Comparison of ENCODE assay signal across 28 cellular contexts in the genomic region with DNA sequence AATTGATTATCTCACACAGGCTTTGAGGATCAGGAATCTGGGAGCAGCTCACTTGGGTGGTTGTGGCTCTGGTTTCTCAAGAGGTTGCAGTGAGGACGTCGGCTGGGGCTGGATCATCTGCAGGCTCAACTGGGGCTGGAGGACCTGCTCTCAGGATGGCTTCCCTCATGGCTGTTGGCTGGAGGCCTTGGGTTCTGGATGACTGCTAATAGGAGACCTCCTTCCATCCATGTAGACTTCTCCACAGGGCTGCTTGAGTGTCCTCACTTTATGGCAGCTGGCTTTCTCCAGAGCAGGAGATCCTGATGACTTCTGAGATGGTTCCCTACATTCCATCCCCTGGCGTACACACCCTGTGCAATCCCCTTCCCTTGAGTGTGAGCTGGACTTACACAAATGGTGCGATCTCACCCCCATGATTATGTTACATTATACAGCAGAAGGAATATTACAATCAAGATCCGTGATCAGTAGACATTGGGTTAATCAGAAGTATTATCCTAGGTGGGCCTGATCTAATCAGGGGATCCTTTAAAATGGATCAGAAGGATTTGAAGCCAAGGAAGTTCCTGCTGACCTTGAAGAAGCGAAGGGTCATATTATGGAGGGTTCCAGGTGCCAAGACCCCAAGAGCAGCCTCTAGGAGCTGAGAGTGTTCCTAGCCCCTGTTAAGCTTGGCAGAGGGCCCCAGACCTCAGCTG.
A peak's percentile ranks its signal among the peaks of the same experiment; 100 is the strongest.
DNase-seq lines count a peak whose midpoint lies in the region; ATAC-seq, FAIRE-seq and TF ChIP-seq lines count a peak whose summit lies in the region.
"Had no signal": no experiment of that assay in that cellular context is flagged by ENCODE, and none has a peak within 500 bp of the region (broad histone marks: within the 10 kb centered on the region; RNA-seq: fewer than 3 reads in every experiment).

No MANE protein-coding gene starts in this region.

- TF ChIP-seq POLR2A in GM12878 (IDR thresholded peaks at IDR 0.05; ENCODE audit: low read depth, low read length) = no peak
- TF ChIP-seq POLR2A in sigmoid colon (IDR thresholded peaks at IDR 0.05) = no peak

- in situ Hi-C loops in GM12878 (cut with MboI) = no loop called here

- no peak for FAIRE-seq in GM12878 (lab: Jason Lieb, UNC)
- FAIRE-seq: A549, D721Med, G401.6, RCC 7860 had no signal

- no peak overlapping the region for H3K4me2 ChIP-seq in GM12878 (ENCODE audit: control insufficient read depth, insufficient read depth)
- H3K4me2 ChIP-seq: A549 had no signal

- no TSS peak for BruUV-seq in GM12878 (replicated peaks; lab: Mats Ljungman, UMichigan)

- TF ChIP-seq EP300 in GM12878 (IDR thresholded peaks at IDR 0.05; ENCODE audit: borderline replicate concordance in 1 of 2, control insufficient read depth in 1 of 2, low read depth in 2 of 2, low read length in 2 of 2) (no peak), sigmoid colon (IDR thresholded peaks at IDR 0.05) (no peak)

- no peak for ATAC-seq in GM12878
- no peak for ATAC-seq in stimulated activated memory B cell treated with anti-CD40 and anti-IgM and Interleukin-4, amounts not matched to agents 10 μg/mL and 1 μg/mL and 100 μg/mL, for 72 hours
- ATAC-seq: A549 had no signal

- SMC1A ChIA-PET in GM12878 (lab: Charles Lee; ENCODE audit: uncharacterized antibody, unreplicated experiment) = interaction anchor here (1.2 to 3.1 kb wide), 3 partner anchors 38 to 252 kb away, joined by 3 to 19 read pairs (median 8); no protein-coding TSS in a partner anchor

- H3K27ac ChIP-seq in GM12878 (ENCODE audit: control insufficient read depth, insufficient read depth) = peak overlapping the region; percentile 68
- peak overlapping the region; percentile 8 for H3K27ac ChIP-seq in muscle layer of colon (ENCODE audit: low read depth, low read length)
- peak overlapping the region in 3 of 4 donors; percentile 64 to 70 (median 68) for H3K27ac ChIP-seq in sigmoid colon
- H3K27ac ChIP-seq: A549, HL-60, SK-N-MC had no signal

- no peaks in the 10 kb centered on the region for H3K4me1 Mint-ChIP-seq in stimulated activated memory B cell treated with anti-CD40 and anti-IgM and Interleukin-4, amounts not matched to agents 10 μg/mL and 1 μg/mL and 100 μg/mL, for 72 hours
- H3K4me1 Mint-ChIP-seq: IgD-negative memory B cell had no signal

- no peaks in the 10 kb centered on the region for H3K27me3 ChIP-seq in GM12878 (replicated peaks in 1 of 2; ENCODE audit: control insufficient read depth in 2 of 2, insufficient read depth in 2 of 2, low read length in 1 of 2)
- no peaks in the 10 kb centered on the region for H3K27me3 ChIP-seq in muscle layer of colon (ENCODE audit: control insufficient read depth in 1 of 2, insufficient read depth in 2 of 2, low read length in 2 of 2)
- H3K27me3 ChIP-seq in sigmoid colon = no peaks in the 10 kb centered on the region
- H3K27me3 ChIP-seq: BLaER1 treated with 17β-estradiol and CSF1 and Interleukin-3, amounts not matched to agents 10 nM and 100 nM had no signal

- H3K79me2 ChIP-seq in GM12878 (ENCODE audit: control insufficient read depth, insufficient read depth, low read length) = no peaks in the 10 kb centered on the region; the same call in 1 of the 2 replicates

- no peaks in the 10 kb centered on the region for H3K36me3 Mint-ChIP-seq in stimulated activated memory B cell treated with anti-CD40 and anti-IgM and Interleukin-4, amounts not matched to agents 10 μg/mL and 1 μg/mL and 100 μg/mL, for 72 hours
- H3K36me3 Mint-ChIP-seq: IgD-negative memory B cell had no signal

- RAD21 ChIA-PET in GM12878 (lab: Charles Lee; ENCODE audit: unreplicated experiment) = interaction anchor here (0.9 to 2.8 kb wide), 4 partner anchors 12 to 46 kb away, joined by 3 to 17 read pairs (median 4); no protein-coding TSS in a partner anchor

- H3K4me3 ChIP-seq in GM12878 (no peak overlapping the region), muscle layer of colon (ENCODE audit: low read depth in 1 of 2, low read length in 2 of 2) (peak overlapping the region in 1 of 2 donors; percentile 7), sigmoid colon (no peak overlapping the region)
- H3K4me3 ChIP-seq: A549; BLaER1 treated with 17β-estradiol and CSF1 and Interleukin-3, amounts not matched to agents 10 nM and 100 nM; HAP-1; SK-N-MC had no signal

- no peak for TF ChIP-seq CTCF in GM12878 (IDR thresholded peaks at IDR 0.05 in 2 of 3, conservative IDR thresholded peaks at IDR 0.05 in 1 of 3; ENCODE audit: control insufficient read depth in 2 of 3, extremely low read depth in 1 of 3, insufficient read depth in 1 of 3, low read depth in 3 of 3, low read length in 3 of 3)
- no peak for TF ChIP-seq CTCF in sigmoid colon (IDR thresholded peaks at IDR 0.05)

- no peak overlapping the region for H3K4me3 Mint-ChIP-seq in stimulated activated memory B cell treated with anti-CD40 and anti-IgM and Interleukin-4, amounts not matched to agents 10 μg/mL and 1 μg/mL and 100 μg/mL, for 72 hours
- H3K4me3 Mint-ChIP-seq: CD4-positive, alpha-beta T cell had no signal

- intact Hi-C loops in GM12878 (cut with micrococcal nuclease; ENCODE audit: unreplicated experiment) (loop anchor here (5.0 kb wide), 1 partner anchor 125 kb away; a partner anchor contains a TSS), sigmoid colon (cut with DNase I) (no loop called here)

- H3K9me3 ChIP-seq in GM12878 (replicated peaks; ENCODE audit: control insufficient read depth, insufficient read depth, low read length) (no peaks in the 10 kb centered on the region; the same call in 2 of the 3 replicates), muscle layer of colon (ENCODE audit: low read length) (no peaks in the 10 kb centered on the region), sigmoid colon (no peaks in the 10 kb centered on the region)
- H3K9me3 ChIP-seq: HAP-1 had no signal

- DNase-seq in GM12878 (ENCODE audit: low read depth, low spot score) (no peak), sigmoid colon (no peak), NCI-H1694 treated with DMSO at 0.1 percent for 48 hours (lab: John Stamatoyannopoulos, UW) (no peak), NCI-H2107 (lab: John Stamatoyannopoulos, UW) (no peak)
- DNase-seq in activated CD4-positive, alpha-beta T cell treated with anti-CD3 and anti-CD28 coated beads, Interleukin-2, amount 50 U/mL, for 4 hours = no peak
- DNase-seq: AML-193; CD4-positive, alpha-beta T cell; DMS53; GOT3; NCI-H1092; NCI-H1417 treated with DMSO at 0.1 percent for 48 hours; NCI-H187; NCI-H2081 treated with DMSO at 0.1 percent for 48 hours; NCI-H2171 treated with DMSO at 0.1 percent for 48 hours; NCI-H524; NCI-H774; SIG-M5 had no signal

- no peak overlapping the region for H3K27ac Mint-ChIP-seq in stimulated activated memory B cell treated with anti-CD40 and anti-IgM and Interleukin-4, amounts not matched to agents 10 μg/mL and 1 μg/mL and 100 μg/mL, for 72 hours
- H3K27ac Mint-ChIP-seq: CD4-positive, alpha-beta T cell; IgD-negative memory B cell had no signal

- CTCF ChIA-PET in GM12878 (lab: Yijun Ruan, JAX) = interaction anchor here (1.8 kb wide), 1 partner anchor 14 kb away, joined by 4 read pairs; no protein-coding TSS in a partner anchor

- H3K4me1 ChIP-seq in GM12878 (ENCODE audit: control insufficient read depth, insufficient read depth, low read length) (peaks cover 56% of the 10 kb centered on the region), muscle layer of colon (ENCODE audit: insufficient read depth, low read length) (peaks cover 36% of the 10 kb centered on the region), sigmoid colon (peaks cover 0 to 48% (median 36%) of the 10 kb centered on the region in 4 donors)
- H3K4me1 ChIP-seq: A549, HAP-1 had no signal

- no peak for TF ChIP-seq RAD21 in GM12878 (IDR thresholded peaks at IDR 0.05; ENCODE audit: insufficient read depth, low read depth, low read length)

- no peak overlapping the region for H3K9ac ChIP-seq in GM12878 (ENCODE audit: control insufficient read depth, insufficient read depth, low read length)
- H3K9ac ChIP-seq in muscle layer of colon (ENCODE audit: low read length) = no peak overlapping the region
- H3K9ac ChIP-seq: BLaER1 treated with 17β-estradiol and CSF1 and Interleukin-3, amounts not matched to agents 10 nM and 100 nM had no signal

- 88% methylated on average over 6 of the region's 6 CpGs for WGBS in GM12878 (ENCODE audit: insufficient coverage, insufficient replicate concordance, low lambda C conversion rate, missing lambda C conversion rate)
- WGBS in sigmoid colon, 2 donors = 85 to 89% methylated on average over 6 of the region's 6 CpGs

- H2AFZ ChIP-seq in GM12878 (ENCODE audit: control insufficient read depth, low read depth, low read length) = no peak overlapping the region

- peaks cover under 1% of the 10 kb centered on the region for H3K9me3 Mint-ChIP-seq in stimulated activated memory B cell treated with anti-CD40 and anti-IgM and Interleukin-4, amounts not matched to agents 10 μg/mL and 1 μg/mL and 100 μg/mL, for 72 hours

- POLR2A ChIA-PET in GM12878 (lab: Charles Lee) = no interaction called here

- H4K20me1 ChIP-seq in GM12878 (ENCODE audit: control insufficient read depth, insufficient read depth) = no peaks in the 10 kb centered on the region
- H4K20me1 ChIP-seq: BLaER1 treated with 17β-estradiol and CSF1 and Interleukin-3, amounts not matched to agents 10 nM and 100 nM had no signal

- H3K27me3 Mint-ChIP-seq in stimulated activated memory B cell treated with anti-CD40 and anti-IgM and Interleukin-4, amounts not matched to agents 10 μg/mL and 1 μg/mL and 100 μg/mL, for 72 hours = peaks cover 4% of the 10 kb centered on the region

- H3K36me3 ChIP-seq in GM12878 (ENCODE audit: control insufficient read depth in 2 of 2, insufficient read depth in 2 of 2, low read length in 1 of 2) (no peaks in the 10 kb centered on the region), muscle layer of colon (ENCODE audit: insufficient read depth, low read length) (no peaks in the 10 kb centered on the region), sigmoid colon (no peaks in the 10 kb centered on the region)
- H3K36me3 ChIP-seq: BLaER1 treated with 17β-estradiol and CSF1 and Interleukin-3, amounts not matched to agents 10 nM and 100 nM; HAP-1 had no signal

Comparison
In these comparisons a context has a peak if more than half of its experiments do, and no peak if none do; other contexts are left out.
1. H3K27ac ChIP-seq: peak in every context shown above with its lines; median percentile 68 in GM12878; 68 in sigmoid colon; 8 in muscle layer of colon.